ENCODE assay signal across 29 cellular contexts in the genomic region with DNA sequence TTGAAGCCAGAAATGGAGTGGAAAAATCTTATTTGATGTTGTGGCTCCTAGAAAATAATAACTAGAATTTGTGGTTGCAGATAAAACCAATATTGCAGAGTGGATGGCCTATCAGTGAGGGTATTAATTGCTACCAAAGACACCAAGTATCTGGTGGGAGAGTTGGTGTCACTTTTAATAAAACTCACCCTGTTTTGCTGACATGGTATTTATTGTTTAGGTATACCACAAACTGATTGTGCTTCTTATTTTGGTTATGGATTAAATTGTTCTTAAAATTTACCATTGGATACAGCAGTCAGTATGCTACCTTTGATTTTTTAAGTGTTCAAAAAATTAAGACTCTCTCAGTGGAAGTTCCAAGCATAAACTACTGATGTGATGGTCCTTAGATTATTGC.
"Had no signal": no experiment of that assay in that cellular context is flagged by ENCODE, and none has a peak within 500 bp of the region (broad histone marks: within the 10 kb centered on the region; RNA-seq: fewer than 3 reads in every experiment).

No MANE protein-coding gene starts in this region.

- ATAC-seq: activated naive CD4-positive, alpha-beta T cell treated with anti-CD3 and anti-CD28 coated beads, Interleukin-2, amount 50 U/mL, for 72 hours; activated T-cell treated with anti-CD3 and anti-CD28 coated beads, Interleukin-2, amount 50 U/mL, for 72 hours; T-helper 17 cell; WTC11 had no signal

- H3K4me1 ChIP-seq: ascending aorta, breast epithelium, foreskin keratinocyte had no signal

- H3K27ac ChIP-seq: ascending aorta, breast epithelium, cardiac muscle cell, colonic mucosa, foreskin keratinocyte had no signal

- DNase-seq: activated CD4-positive, alpha-beta memory T cell treated with anti-CD3 and anti-CD28 coated beads, Interleukin-2, amount 10 ng/mL, durations not matched to agents 7 days and 5 days; activated CD4-positive, alpha-beta T cell treated with anti-CD3 and anti-CD28 coated beads for 1 hour; activated CD4-positive, alpha-beta T cell treated with anti-CD3 and anti-CD28 coated beads for 4 hours; activated CD4-positive, alpha-beta T cell treated with anti-CD3 and anti-CD28 coated beads, Interleukin-2, amount 10 ng/mL, durations not matched to agents 7 days and 5 days; activated CD4-positive, alpha-beta T cell treated with anti-CD3 and anti-CD28 coated beads, Interleukin-2, amount 50 U/mL, for 4 hours; activated CD8-positive, alpha-beta memory T cell treated with anti-CD3 and anti-CD28 coated beads, Interleukin-2, amount 50 U/mL, for 48 hours; activated gamma-delta T cell; activated naive CD4-positive, alpha-beta T cell; activated naive CD4-positive, alpha-beta T cell treated with anti-CD3 and anti-CD28 coated beads, Interleukin-2, amount 10 ng/mL, durations not matched to agents 7 days and 5 days; activated naive CD8-positive, alpha-beta T cell treated with anti-CD3 and anti-CD28 coated beads, Interleukin-2, amount 10 ng/mL, durations not matched to agents 7 days and 5 days; activated T-cell treated with anti-CD3 and anti-CD28 coated beads for 4 hours; activated T-cell treated with anti-CD3 and anti-CD28 coated beads, Interleukin-2, amount 50 U/mL, for 24 hours; activated T-cell treated with anti-CD3 and anti-CD28 coated beads, Interleukin-2, amount 50 U/mL, for 72 hours; central memory CD4-positive, alpha-beta T cell; cerebellar nuclear complex; colonic mucosa; effector CD8-positive, alpha-beta T cell; endodermal cell; foreskin keratinocyte; gastrocnemius medialis; glutamatergic neuron; T-helper 1 cell; T-helper 17 cell; T1000 had no signal

- H3K36me3 ChIP-seq: ascending aorta, breast epithelium, cardiac muscle cell, colonic mucosa, gastrocnemius medialis had no signal

- H3K27me3 ChIP-seq: ascending aorta, breast epithelium, cardiac muscle cell, colonic mucosa, foreskin keratinocyte, gastrocnemius medialis had no signal

- H3K4me3 ChIP-seq: ascending aorta, breast epithelium, cardiac muscle cell, colonic mucosa, gastrocnemius medialis had no signal

- H3K9me3 ChIP-seq: ascending aorta, breast epithelium, colonic mucosa, gastrocnemius medialis had no signal
